13 cellular contexts compared by ENCODE assay signal in genomic region chr6:33781105-33781975, GRCh38. TPM values are rescaled to one million over a fixed set of nuclear protein-coding genes. Genes with fewer than 3 reads are reported as not detected.
DNase-seq lines count a peak whose midpoint lies in the region; ATAC-seq, FAIRE-seq and TF ChIP-seq lines count a peak whose summit lies in the region.
"Had no signal": no experiment of that assay in that cellular context is flagged by ENCODE, and none has a peak within 500 bp of the region (broad histone marks: within the 10 kb centered on the region; RNA-seq: fewer than 3 reads in every experiment).

No MANE protein-coding gene starts in this region.

- no peaks in the 10 kb centered on the region for H3K27me3 Mint-ChIP-seq in neural crest cell (ENCODE audit: low read depth)

- H3K4me3 Mint-ChIP-seq in neural crest cell: peak overlapping the region; percentile 45

- DNase-seq in EL (peak; percentile 77), RCC 7860 (ENCODE audit: low spot score) (peak; percentile 80), epithelial cell of esophagus (ENCODE audit: low read depth) (peak; percentile 41), neural crest cell (ENCODE audit: low read depth, low spot score) (no peak), DMS114 treated with DMSO at 0.1 percent for 48 hours (lab: John Stamatoyannopoulos, UW; ENCODE audit: unreplicated experiment) (no peak), ovary (no peak)
- DNase-seq: OCI-M1; stimulated activated CD8-positive, alpha-beta memory T cell treated with anti-CD3 and anti-CD28 coated beads, Interleukin-4, amount 100 ng/mL, for 48 hours had no signal

- no peaks in the 10 kb centered on the region for H3K27me3 ChIP-seq in ovary

- H3K36me3 Mint-ChIP-seq in neural crest cell (ENCODE audit: low read depth): peaks cover 19% of the 10 kb centered on the region

- H3K9me3 Mint-ChIP-seq in neural crest cell: no peaks in the 10 kb centered on the region

- no peak for TF ChIP-seq POLR2A in ovary (IDR thresholded peaks at IDR 0.05)

- 67 to 71% (median 69%) methylated on average over 16 of the region's 16 CpGs for WGBS in ovary, 3 donors

- ATAC-seq in GM18511 (IDR thresholded peaks at IDR 0.05; ENCODE audit: unreplicated experiment): no peak
- no peak for ATAC-seq in HG03520 (IDR thresholded peaks at IDR 0.05; ENCODE audit: unreplicated experiment)

- H3K4me1 ChIP-seq in ovary (ENCODE audit: insufficient read depth): peaks cover 11% of the 10 kb centered on the region

- FAIRE-seq in RCC 7860 (lab: Jason Lieb, UNC): peak; percentile 62

- intact Hi-C loops in ovary (cut with DNase I): no loop called here

- H3K9me3 ChIP-seq in ovary: no peaks in the 10 kb centered on the region

- TF ChIP-seq EP300 in ovary (IDR thresholded peaks at IDR 0.05): no peak

- no peak overlapping the region for H3K27ac ChIP-seq in ovary
- H3K27ac ChIP-seq: KMS-11 had no signal

- peaks cover 55% of the 10 kb centered on the region for H3K4me1 Mint-ChIP-seq in neural crest cell

- H3K4me3 ChIP-seq in epithelial cell of esophagus (ENCODE audit: low read length) (no peak overlapping the region), ovary (no peak overlapping the region)

- peak overlapping the region; percentile 4 for H3K27ac Mint-ChIP-seq in neural crest cell (ENCODE audit: unreplicated experiment)

- TF ChIP-seq CTCF in epithelial cell of esophagus (IDR thresholded peaks at IDR 0.05; ENCODE audit: insufficient read depth, low read depth, low read length, missing control alignments) (no peak), neural crest cell (conservative IDR thresholded peaks at IDR 0.05) (no peak), ovary (IDR thresholded peaks at IDR 0.05) (no peak)

- H3K36me3 ChIP-seq in ovary: no peaks in the 10 kb centered on the region

RNA-seq across cellular contexts. Expression of gene LEMD2, which starts 7.6 kb away (rescaled TPM):
- total RNA-seq in neural crest cell (63.6 and 71.1 TPM in 2 replicates), ovary (10 to 100 TPM; 43.6 to 66.8 (median 56.7) TPM)
- polyA plus RNA-seq in ovary: 10 to 100 TPM; 41.7 to 59.2 TPM

RNA-seq across cellular contexts. Expression of gene MLN, which starts 22.5 kb away (rescaled TPM):
- total RNA-seq in neural crest cell (not detected in 2 replicates), ovary (not detected)
- polyA plus RNA-seq in ovary: not detected
- total RNA-seq: activated CD8-positive, alpha-beta memory T cell treated with anti-CD3 and anti-CD28 coated beads for 36 hours had no signal
- polyA plus RNA-seq: esophagus had no signal

RNA-seq across cellular contexts. Expression of gene IP6K3, which starts 34.6 kb away (rescaled TPM):
- total RNA-seq in neural crest cell (0.72 and 0.89 TPM in 2 replicates), ovary (1 to 10 TPM in 1 of 7 donors, under 1 TPM in 4, not detected in 2; 0.24 to 1.1 (median 0.43) TPM)
- under 1 TPM; 0.11 to 0.22 TPM for polyA plus RNA-seq in ovary
- total RNA-seq: activated CD8-positive, alpha-beta memory T cell treated with anti-CD3 and anti-CD28 coated beads for 36 hours had no signal

Comparison
In these comparisons a context has a peak if more than half of its experiments do, and no peak if none do; other contexts are left out.
1. DNase-seq: peak in EL (single experiment), RCC 7860 (single experiment) and epithelial cell of esophagus (single experiment); none in neural crest cell (single experiment), DMS114 treated with DMSO at 0.1 percent for 48 hours (single experiment) and ovary (0 of 5).